ENCODE assay signal across 28 cellular contexts in the genomic region with DNA sequence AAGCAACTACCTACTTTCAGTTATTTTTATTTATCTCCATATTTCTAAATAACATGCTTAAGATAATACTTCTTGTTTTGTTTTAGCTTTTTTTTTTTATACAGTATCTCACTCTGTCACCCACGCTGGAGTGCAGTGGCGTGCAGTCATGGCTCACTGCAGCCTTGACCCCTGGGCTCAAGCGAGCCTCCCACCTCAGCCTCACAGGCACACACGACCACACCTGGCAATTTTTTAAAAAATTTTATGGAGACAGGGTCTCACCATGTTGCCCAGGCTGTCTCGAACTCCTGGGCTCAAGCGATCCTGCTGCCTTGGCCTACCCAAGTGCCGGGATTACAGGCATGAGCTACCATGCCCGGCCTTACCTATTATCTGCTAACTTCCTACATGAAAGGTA. TPM values are rescaled to one million over a fixed set of nuclear protein-coding genes. Genes with fewer than 3 reads are reported as not detected.
DNase-seq lines count a peak whose midpoint lies in the region; ATAC-seq, FAIRE-seq and TF ChIP-seq lines count a peak whose summit lies in the region.
"Had no signal": no experiment of that assay in that cellular context is flagged by ENCODE, and none has a peak within 500 bp of the region (broad histone marks: within the 10 kb centered on the region; RNA-seq: fewer than 3 reads in every experiment).

No MANE protein-coding gene starts in this region.

- no peak for TF ChIP-seq CTCF in OCI-LY3 (IDR thresholded peaks at IDR 0.05; ENCODE audit: low read depth, low read length)

- FAIRE-seq in GM12891 (lab: Jason Lieb, UNC) (peak; percentile 66), endometrium (lab: Jason Lieb, UNC) (peak; percentile 51)
- FAIRE-seq: RCC 7860 had no signal

- peak overlapping the region; percentile 73 for H3K4me2 ChIP-seq in OCI-LY3 (ENCODE audit: low read length)

- TF ChIP-seq POLR2A in GM12891 (IDR thresholded peaks at IDR 0.05; ENCODE audit: low read depth, low read length) = no peak

- ATAC-seq in stimulated activated naive B cell treated with anti-CD40 and anti-IgM and Interleukin-4, amounts not matched to agents 10 μg/mL and 1 μg/mL and 100 μg/mL, for 72 hours (replicated peaks) = peak; percentile 64 to 77
- ATAC-seq in HG03095 (IDR thresholded peaks at IDR 0.05; ENCODE audit: unreplicated experiment) = no peak
- ATAC-seq: effector memory CD8-positive, alpha-beta T cell; left lung had no signal

- H3K4me1 Mint-ChIP-seq in stimulated activated naive B cell treated with anti-CD40 and anti-IgM and Interleukin-4, amounts not matched to agents 10 μg/mL and 1 μg/mL and 100 μg/mL, for 72 hours = peaks cover 19 to 57% of the 10 kb centered on the region in 2 donors

- H3K4me3 Mint-ChIP-seq in stimulated activated naive B cell treated with anti-CD40 and anti-IgM and Interleukin-4, amounts not matched to agents 10 μg/mL and 1 μg/mL and 100 μg/mL, for 72 hours = peak overlapping the region; percentile 56 to 63
- H3K4me3 Mint-ChIP-seq: activated CD4-positive, alpha-beta T cell treated with anti-CD3 and anti-CD28 coated beads, Interleukin-2, amount 10 ng/mL, durations not matched to agents 7 days and 5 days; activated naive CD8-positive, alpha-beta T cell treated with anti-CD3 and anti-CD28 coated beads, Interleukin-2, amount 10 ng/mL, durations not matched to agents 7 days and 5 days; effector memory CD8-positive, alpha-beta T cell; T-helper 2 cell treated with Interferon-gamma antibody and Interleukin-4, amounts not matched to agents 5 μg/mL and 100 μg/mL, for 36 hours had no signal

- H3K27ac Mint-ChIP-seq in stimulated activated naive B cell treated with anti-CD40 and anti-IgM and Interleukin-4, amounts not matched to agents 10 μg/mL and 1 μg/mL and 100 μg/mL, for 72 hours = peak overlapping the region; percentile 68
- H3K27ac Mint-ChIP-seq: activated CD4-positive, alpha-beta T cell treated with anti-CD3 and anti-CD28 coated beads, Interleukin-2, amount 10 ng/mL, durations not matched to agents 7 days and 5 days; activated naive CD8-positive, alpha-beta T cell treated with anti-CD3 and anti-CD28 coated beads, Interleukin-2, amount 10 ng/mL, durations not matched to agents 7 days and 5 days; T-helper 2 cell treated with Interferon-gamma antibody and Interleukin-4, amounts not matched to agents 5 μg/mL and 100 μg/mL, for 36 hours had no signal

- peak overlapping the region; percentile 53 for H3K4me3 ChIP-seq in OCI-LY3 (ENCODE audit: low read length)
- H3K4me3 ChIP-seq: ascending aorta, left lung, transverse colon had no signal

- H3K27ac ChIP-seq in OCI-LY3 (ENCODE audit: low read length) = peak overlapping the region; percentile 64
- H3K27ac ChIP-seq: ascending aorta, transverse colon had no signal

- H2AFZ ChIP-seq in OCI-LY3 (ENCODE audit: low read depth, low read length) = no peak overlapping the region

- peaks cover 49% of the 10 kb centered on the region for H3K4me1 ChIP-seq in OCI-LY3 (ENCODE audit: low read length)
- H3K4me1 ChIP-seq: ascending aorta had no signal

- H3K36me3 Mint-ChIP-seq in stimulated activated naive B cell treated with anti-CD40 and anti-IgM and Interleukin-4, amounts not matched to agents 10 μg/mL and 1 μg/mL and 100 μg/mL, for 72 hours = peaks cover 18 to 20% of the 10 kb centered on the region in 2 donors

- H3K9ac ChIP-seq in OCI-LY3 (ENCODE audit: low read length) = peak overlapping the region; percentile 39

- H3K36me3 ChIP-seq in OCI-LY3 (replicated peaks; ENCODE audit: low read depth, low read length) = peaks cover 14% of the 10 kb centered on the region
- H3K36me3 ChIP-seq: transverse colon had no signal

- H3K27me3 Mint-ChIP-seq in stimulated activated naive B cell treated with anti-CD40 and anti-IgM and Interleukin-4, amounts not matched to agents 10 μg/mL and 1 μg/mL and 100 μg/mL, for 72 hours = no peaks in the 10 kb centered on the region
- H3K27me3 Mint-ChIP-seq: activated CD4-positive, alpha-beta T cell treated with anti-CD3 and anti-CD28 coated beads, Interleukin-2, amount 10 ng/mL, durations not matched to agents 7 days and 5 days; activated naive CD8-positive, alpha-beta T cell treated with anti-CD3 and anti-CD28 coated beads, Interleukin-2, amount 10 ng/mL, durations not matched to agents 7 days and 5 days; CD4-positive, CD25-positive, alpha-beta regulatory T cell; effector memory CD8-positive, alpha-beta T cell had no signal

- H4K20me1 ChIP-seq in OCI-LY3 (ENCODE audit: insufficient read depth, low read length) = 0 out of 2 replicates have a peak, but pooled peaks cover 7% of the 10 kb centered on the region

- peaks cover 0 to 5% of the 10 kb centered on the region in 2 donors for H3K9me3 Mint-ChIP-seq in stimulated activated naive B cell treated with anti-CD40 and anti-IgM and Interleukin-4, amounts not matched to agents 10 μg/mL and 1 μg/mL and 100 μg/mL, for 72 hours
- H3K9me3 Mint-ChIP-seq: effector memory CD8-positive, alpha-beta T cell had no signal

- H3K27me3 ChIP-seq in OCI-LY3 (ENCODE audit: low read depth, low read length) = no peaks in the 10 kb centered on the region
- H3K27me3 ChIP-seq: ascending aorta, left lung, transverse colon had no signal

- H3K9me3 ChIP-seq in OCI-LY3 (ENCODE audit: insufficient read depth, low read length) = no peaks in the 10 kb centered on the region; the same call in 1 of the 2 replicates
- H3K9me3 ChIP-seq: left lung had no signal

- peaks cover 84% of the 10 kb centered on the region for H3K79me2 ChIP-seq in OCI-LY3 (ENCODE audit: low read length)

- no peak for DNase-seq in GM12891 (ENCODE audit: insufficient read length, low spot score)
- no peak for DNase-seq in stimulated activated naive B cell treated with anti-CD40 and anti-IgM and Interleukin-4, amounts not matched to agents 10 μg/mL and 1 μg/mL and 100 μg/mL, for 72 hours
- DNase-seq in CD1c-positive myeloid dendritic cell (ENCODE audit: extremely low spot score) = no peak
- no peak for DNase-seq in NCI-H526 (lab: John Stamatoyannopoulos, UW)
- DNase-seq: activated CD4-positive, alpha-beta T cell treated with anti-CD3 and anti-CD28 coated beads, Interleukin-2, amount 10 ng/mL, durations not matched to agents 7 days and 5 days; activated effector memory CD4-positive, alpha-beta T cell treated with anti-CD3 and anti-CD28 coated beads, Interleukin-2, amount 50 U/mL, for 16 hours; activated naive CD8-positive, alpha-beta T cell treated with anti-CD3 and anti-CD28 coated beads, Interleukin-2, amount 10 ng/mL, durations not matched to agents 7 days and 5 days; Calu3; CD4-positive, CD25-positive, alpha-beta regulatory T cell; DMS79; effector memory CD8-positive, alpha-beta T cell; erythroblast; glutamatergic neuron; H7; Karpas-422; left lung; NCI-H1417 treated with DMSO at 0.1 percent for 48 hours; NCI-H2081; NCI-H526 treated with DMSO at 0.1 percent for 48 hours; SHP77 treated with DMSO at 0.1 percent for 48 hours; stimulated activated CD4-positive, alpha-beta T cell treated with anti-CD3 and anti-CD28 coated beads, Interleukin-4, amount 100 ng/mL, for 24 hours; transverse colon had no signal

TF ChIP-seq in GM12891, 5 proteins besides CTCF, POLR2A, EP300 and RAD21:
- TF ChIP-seq SPI1 (IDR thresholded peaks at IDR 0.05; ENCODE audit: low read depth, low read length) (no peak), PAX5 (IDR thresholded peaks at IDR 0.05; ENCODE audit: insufficient read depth, low read length, severe bottlenecking) (peak; percentile 43)

RNA-seq across cellular contexts. Expression of a gene that starts 20.6 kb away (rescaled TPM):
- 20.5 TPM for polyA plus RNA-seq in GM12891 (2012; ENCODE audit: low read depth, missing spikeins)
